Comparison of ENCODE assay signal across 8 cellular contexts in the genomic region with DNA sequence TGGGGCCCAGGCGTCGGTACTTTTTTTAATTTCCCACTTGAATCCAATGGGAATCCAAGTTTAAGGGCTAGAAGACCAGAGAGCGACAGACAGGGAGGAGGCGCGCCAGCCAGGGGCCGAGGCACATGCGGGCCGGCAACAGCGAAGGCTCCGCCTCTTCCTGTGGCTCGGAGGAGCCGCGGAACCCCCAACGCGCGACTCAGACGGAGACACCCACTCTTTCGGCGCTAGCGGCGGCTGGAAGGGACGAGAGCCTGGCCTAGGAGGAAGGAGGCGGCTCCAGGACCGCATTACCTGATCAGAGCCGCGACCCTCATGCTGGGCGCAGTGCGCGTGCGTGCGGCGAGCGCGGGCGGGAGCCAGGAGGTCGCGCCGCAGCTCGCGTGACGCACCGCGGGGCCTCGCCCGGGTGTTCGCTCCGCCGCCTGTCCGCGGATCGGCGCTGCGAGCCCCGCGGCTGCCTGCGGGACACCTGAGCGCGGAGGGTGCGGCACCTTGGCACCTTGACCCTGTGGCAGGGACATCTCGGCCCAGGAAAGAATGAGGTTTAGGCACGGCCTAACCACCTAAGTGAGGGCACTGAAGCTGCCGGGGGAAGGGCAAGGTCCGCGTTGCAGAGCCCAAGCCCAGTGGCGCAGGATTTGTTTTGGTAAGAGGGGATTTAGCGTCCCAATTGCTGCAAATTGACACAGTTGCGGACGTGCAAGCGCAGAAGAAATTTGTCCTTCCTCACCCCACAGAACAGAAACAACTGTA. TPM values are rescaled to one million over a fixed set of nuclear protein-coding genes. Genes with fewer than 3 reads are reported as not detected.
DNase-seq lines count a peak whose midpoint lies in the region; ATAC-seq and TF ChIP-seq lines count a peak whose summit lies in the region.

A gene with protein sequence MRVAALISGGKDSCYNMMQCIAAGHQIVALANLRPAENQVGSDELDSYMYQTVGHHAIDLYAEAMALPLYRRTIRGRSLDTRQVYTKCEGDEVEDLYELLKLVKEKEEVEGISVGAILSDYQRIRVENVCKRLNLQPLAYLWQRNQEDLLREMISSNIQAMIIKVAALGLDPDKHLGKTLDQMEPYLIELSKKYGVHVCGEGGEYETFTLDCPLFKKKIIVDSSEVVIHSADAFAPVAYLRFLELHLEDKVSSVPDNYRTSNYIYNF (minus strand): TSS at position 341 of the 756 bp plus-strand sequence. CDS start 24 bp downstream, at position 317.

- H3K27ac ChIP-seq in colonic mucosa (peak within 1 kb of the TSS; percentile 97), left lung (peak within 1 kb of the TSS; percentile 92 to 97)

- H3K4me3 ChIP-seq in colonic mucosa (peak within 1 kb of the TSS; percentile 69), left lung (peak within 1 kb of the TSS; percentile 66 to 69)

- ATAC-seq in GM19025 (IDR thresholded peaks at IDR 0.05; ENCODE audit: low read depth, unreplicated experiment), result peak; percentile 89
- ATAC-seq in HG03280 (IDR thresholded peaks at IDR 0.05; ENCODE audit: unreplicated experiment), result peak; percentile 89
- ATAC-seq in left lung, result peak; percentile 96

- H3K27me3 ChIP-seq in colonic mucosa, result no peaks in the 10 kb centered on the region
- H3K27me3 ChIP-seq in left lung, result no peaks in the 10 kb centered on the region

- DNase-seq in Ammon's horn (ENCODE audit: low spot score) (peak; percentile 82), NCI-H510A treated with DMSO at 0.1 percent for 48 hours (lab: John Stamatoyannopoulos, UW) (peak; percentile 46), colonic mucosa (peak; percentile 80), left lung (peak; percentile 84 to 93)
- peak; percentile 77 to 84 for DNase-seq in activated CD4-positive, alpha-beta T cell treated with anti-CD3 and anti-CD28 coated beads for 4 hours
- peak; percentile 81 for DNase-seq in stimulated activated CD4-positive, alpha-beta T cell treated with anti-CD3 and anti-CD28 coated beads, Interleukin-2, amount 100 ng/mL, for 4 hours (ENCODE audit: low read depth)

- H3K36me3 ChIP-seq in colonic mucosa (no peaks in the 10 kb centered on the region), left lung (no peaks in the 10 kb centered on the region)

- TF ChIP-seq CTCF in colonic mucosa (IDR thresholded peaks at IDR 0.05) (no peak), left lung (IDR thresholded peaks at IDR 0.05) (no peak)

- H3K9me3 ChIP-seq in colonic mucosa, result no peaks in the 10 kb centered on the region
- no peaks in the 10 kb centered on the region for H3K9me3 ChIP-seq in left lung

- intact Hi-C loops in colonic mucosa (cut with DNase I) (loop anchor here (10.0 kb wide), 2 partner anchors 119 to 189 kb away; no protein-coding TSS in a partner anchor), left lung (cut with DNase I) (no loop called here)

- H3K4me1 ChIP-seq in colonic mucosa (no peaks in the 10 kb centered on the region), left lung (peaks cover 9 to 16% of the 10 kb centered on the region in 2 donors)

- peak within 1 kb of the TSS; percentile 94 to 96 for H3K9ac ChIP-seq in colonic mucosa (ENCODE audit: low read depth in 2 of 2, low read length in 2 of 2)

RNA-seq across cellular contexts. Expression of the gene that starts here (rescaled TPM):
- total RNA-seq in colonic mucosa, result 10 to 100 TPM; 14.8 to 15.3 TPM
- 10 to 100 TPM in 1 of 2 donors, 1 to 10 TPM in 1; 9.8 to 13.0 TPM for total RNA-seq in left lung

Comparison
In these comparisons a context has a peak if more than half of its experiments do, and no peak if none do; other contexts are left out.
1. Peak in every context shown above with its lines: DNase-seq, ATAC-seq, H3K4me3 ChIP-seq and H3K27ac ChIP-seq.